ENCODE assay signal across 12 cellular contexts in genomic region chr14:104872469-104873341, GRCh38. TPM values are rescaled to one million over a fixed set of nuclear protein-coding genes. Genes with fewer than 3 reads are reported as not detected.
A peak's percentile ranks its signal among the peaks of the same experiment; 100 is the strongest.
DNase-seq lines count a peak whose midpoint lies in the region; ATAC-seq and TF ChIP-seq lines count a peak whose summit lies in the region.
"Had no signal": no experiment of that assay in that cellular context is flagged by ENCODE, and none has a peak within 500 bp of the region (broad histone marks: within the 10 kb centered on the region; RNA-seq: fewer than 3 reads in every experiment).

No MANE protein-coding gene starts in this region.

- peaks cover 28% of the 10 kb centered on the region for H3K36me3 Mint-ChIP-seq in Calu3 (ENCODE audit: insufficient read depth, unreplicated experiment)
- no peaks in the 10 kb centered on the region for H3K36me3 Mint-ChIP-seq in nephron progenitor cell (ENCODE audit: low read depth)

- H3K9me3 Mint-ChIP-seq in Calu3 (ENCODE audit: low read depth, unreplicated experiment) (no peaks in the 10 kb centered on the region), nephron progenitor cell (no peaks in the 10 kb centered on the region)
- H3K9me3 Mint-ChIP-seq: T-helper 1 cell treated with Interleukin-12 subunit alpha and Interleukin-12 subunit beta and Interleukin-4 antibody, amounts not matched to agents 30 μg/mL and 1 μg/mL, for 36 hours had no signal

- BruUV-seq in Calu3 (replicated peaks; lab: Mats Ljungman, UMichigan): no TSS peak

- intact Hi-C loops in Calu3 (cut with micrococcal nuclease; ENCODE audit: unreplicated experiment): no loop called here

- no peaks in the 10 kb centered on the region for H3K27me3 Mint-ChIP-seq in Calu3 (ENCODE audit: unreplicated experiment)
- H3K27me3 Mint-ChIP-seq in nephron progenitor cell (ENCODE audit: low read depth, poor library complexity): peaks cover 16% of the 10 kb centered on the region

- peak overlapping the region; percentile 36 for H3K4me3 Mint-ChIP-seq in Calu3 (ENCODE audit: low read depth, unreplicated experiment)
- H3K4me3 Mint-ChIP-seq in nephron progenitor cell: no peak overlapping the region
- H3K4me3 Mint-ChIP-seq: T-helper 1 cell treated with Interleukin-12 subunit alpha and Interleukin-12 subunit beta and Interleukin-4 antibody, amounts not matched to agents 30 μg/mL and 1 μg/mL, for 36 hours had no signal

- no peak overlapping the region for H3K4me3 ChIP-seq in foreskin fibroblast (ENCODE audit: low read depth in 1 of 2, low read length in 2 of 2)
- H3K4me3 ChIP-seq: uterus had no signal

- ATAC-seq in GM19351 (IDR thresholded peaks at IDR 0.05; ENCODE audit: unreplicated experiment): no peak

- no peak overlapping the region for H3K27ac Mint-ChIP-seq in Calu3 (ENCODE audit: unreplicated experiment)
- H3K27ac Mint-ChIP-seq in nephron progenitor cell: no peak overlapping the region
- H3K27ac Mint-ChIP-seq: T-helper 1 cell treated with Interleukin-12 subunit alpha and Interleukin-12 subunit beta and Interleukin-4 antibody, amounts not matched to agents 30 μg/mL and 1 μg/mL, for 36 hours had no signal

- H3K27ac ChIP-seq in caudate nucleus (ENCODE audit: low read depth, low read length): no peak overlapping the region
- H3K27ac ChIP-seq: uterus had no signal

- CTCF ChIA-PET in Calu3 (lab: Charles Lee): no interaction called here

- H3K4me1 Mint-ChIP-seq in Calu3 (ENCODE audit: low read depth, unreplicated experiment) (peaks cover 29% of the 10 kb centered on the region), nephron progenitor cell (peaks cover 26% of the 10 kb centered on the region)

- no peak for TF ChIP-seq CTCF in Calu3 (IDR thresholded peaks at IDR 0.05; ENCODE audit: unreplicated experiment)
- TF ChIP-seq CTCF in foreskin fibroblast (IDR thresholded peaks at IDR 0.05; ENCODE audit: low read depth, low read length): no peak
- no peak for TF ChIP-seq CTCF in nephron progenitor cell (IDR thresholded peaks at IDR 0.05)

- peak; percentile 67 for DNase-seq in Calu3
- DNase-seq in RPMI7951 (ENCODE audit: low read depth): peak; percentile 65
- DNase-seq in foreskin fibroblast: peak; percentile 83 to 93
- DNase-seq in nephron progenitor cell: peak; percentile 64
- no peak for DNase-seq in caudate nucleus (lab: John Stamatoyannopoulos, UW)
- no peak for DNase-seq in effector CD4-positive, alpha-beta T cell
- DNase-seq in KG1 (lab: John Stamatoyannopoulos, UW): no peak
- DNase-seq: DMS79 treated with DMSO at 0.1 percent for 48 hours, NCI-H69 had no signal

RNA-seq across cellular contexts. Expression of gene CEP170B, which starts 7.6 kb away (rescaled TPM):
- total RNA-seq in Calu3 (2022): 60.2 and 67.6 TPM in 2 replicates
- 3.8 and 5.9 TPM in 2 replicates for total RNA-seq in RPMI7951 (2014; rRNA removed; shearing (Covaris generic))

RNA-seq across cellular contexts. Expression of gene PLD4, which starts 52.0 kb away (rescaled TPM):
- total RNA-seq in Calu3 (2022): 0.09 and 0.12 TPM in 2 replicates
- total RNA-seq in RPMI7951 (2014; rRNA removed; shearing (Covaris generic)): not detected in 2 replicates

Comparison
In these comparisons a context has a peak if more than half of its experiments do, and no peak if none do; other contexts are left out.
1. DNase-seq: peak in Calu3 (single experiment), RPMI7951 (single experiment), foreskin fibroblast (2 of 2) and nephron progenitor cell (single experiment); none in caudate nucleus (0 of 61), effector CD4-positive, alpha-beta T cell (single experiment) and KG1 (single experiment).